ENCODE assay signal across 8 cellular contexts in genomic region chr6:163427498-163428254, GRCh38. TPM values are rescaled to one million over a fixed set of nuclear protein-coding genes. Genes with fewer than 3 reads are reported as not detected.
DNase-seq lines count a peak whose midpoint lies in the region; ATAC-seq and TF ChIP-seq lines count a peak whose summit lies in the region.

No MANE protein-coding gene starts in this region.

- no peaks in the 10 kb centered on the region for H3K27me3 ChIP-seq in gastroesophageal sphincter

- peak; percentile 59 for DNase-seq in NOMO-1 treated with DMSO at 0.1 percent for 48 hours (lab: John Stamatoyannopoulos, UW; ENCODE audit: unreplicated experiment)
- no peak for DNase-seq in NOMO-1 treated with dmso at 0.1 percent for 144 hours (lab: John Stamatoyannopoulos, UW; ENCODE audit: unreplicated experiment)
- DNase-seq in stromal cell of bone marrow (ENCODE audit: low read depth): peak; percentile 60
- no peak for DNase-seq in NCI-H2029 treated with DMSO at 0.1 percent for 48 hours (lab: John Stamatoyannopoulos, UW)
- no peak for DNase-seq in posterior cingulate gyrus

- ATAC-seq in SK-N-SH treated with all-trans-retinoic acid at 6 μM for 48 hours (peak; percentile 77), gastroesophageal sphincter (peak; percentile 50), HG03159 (IDR thresholded peaks at IDR 0.05; ENCODE audit: unreplicated experiment) (no peak)

- H3K27ac ChIP-seq in gastroesophageal sphincter: no peak overlapping the region

- H3K36me3 ChIP-seq in gastroesophageal sphincter: no peaks in the 10 kb centered on the region

- peaks cover 11 to 97% (median 14%) of the 10 kb centered on the region in 3 donors for H3K4me1 ChIP-seq in gastroesophageal sphincter

- TF ChIP-seq EP300 in gastroesophageal sphincter (IDR thresholded peaks at IDR 0.05): no peak

- peak in 3 of 4 experiments; percentile 52 to 58 (median 52) for TF ChIP-seq CTCF in gastroesophageal sphincter (IDR thresholded peaks at IDR 0.05)

- intact Hi-C loops in posterior cingulate gyrus (cut with DNase I): loop anchor here (5.0 to 10.0 kb wide), 2 partner anchors 157 to 515 kb away; no protein-coding TSS in a partner anchor

- no peak overlapping the region for H3K4me3 ChIP-seq in gastroesophageal sphincter

- no peak for TF ChIP-seq POLR2A in gastroesophageal sphincter (IDR thresholded peaks at IDR 0.05)

- no peaks in the 10 kb centered on the region for H3K9me3 ChIP-seq in gastroesophageal sphincter

- 31 to 39% methylated on average over 3 to 5 of the region's 6 CpGs for WGBS in gastroesophageal sphincter (ENCODE audit: low coverage in 1 of 2), 2 donors

TF ChIP-seq in SK-N-SH treated with all-trans-retinoic acid at 6 μM for 48 hours, 23 proteins besides CTCF, POLR2A, EP300 and RAD21:
- TF ChIP-seq ISL1 (CRISPR knock-in tag; IDR thresholded peaks at IDR 0.05) (peak; percentile 36; the same call in 1 of the 2 replicates), POU6F1 (CRISPR knock-in tag; IDR thresholded peaks at IDR 0.05; ENCODE audit: borderline replicate concordance, low read depth) (no peak), OSR1 (CRISPR knock-in tag; IDR thresholded peaks at IDR 0.05) (no peak)

RNA-seq across cellular contexts. Expression of gene QKI, which starts 13.2 kb away (rescaled TPM):
- 100 to 1,000 TPM; 170 to 249 (median 227) TPM for total RNA-seq in gastroesophageal sphincter

Comparison
In these comparisons a context has a peak if more than half of its experiments do, and no peak if none do; other contexts are left out.
1. DNase-seq: peak in NOMO-1 treated with DMSO at 0.1 percent for 48 hours (single experiment) and stromal cell of bone marrow (single experiment); none in NOMO-1 treated with dmso at 0.1 percent for 144 hours (single experiment), NCI-H2029 treated with DMSO at 0.1 percent for 48 hours (single experiment) and posterior cingulate gyrus (0 of 10).